ENCODE assay signal across 28 cellular contexts in the genomic region with DNA sequence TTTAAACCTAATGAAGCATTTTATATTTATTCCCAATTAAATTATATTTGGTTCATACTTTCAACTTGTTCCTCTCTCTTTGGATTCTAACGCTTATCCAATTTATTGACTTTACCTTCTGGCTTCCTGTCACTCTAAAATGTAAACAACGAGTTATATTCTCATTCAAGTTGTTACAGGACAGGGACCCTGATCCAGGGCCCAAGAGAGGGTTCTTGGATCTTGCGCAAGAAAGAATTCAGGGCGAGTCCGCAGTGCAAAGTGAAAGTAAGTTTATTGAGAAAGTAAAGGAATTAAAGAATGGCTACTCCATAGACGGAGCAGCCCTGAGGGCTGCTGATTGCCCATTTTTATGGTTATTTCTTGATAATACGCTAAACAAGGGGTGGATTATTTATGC.
"Had no signal": no experiment of that assay in that cellular context is flagged by ENCODE, and none has a peak within 500 bp of the region (broad histone marks: within the 10 kb centered on the region; RNA-seq: fewer than 3 reads in every experiment).

No MANE protein-coding gene starts in this region.

- H3K4me3 Mint-ChIP-seq: activated B cell treated with CpG ODN at 0.5 μM for 24 hours; activated CD8-positive, alpha-beta T cell treated with anti-CD3 and anti-CD28 coated beads for 36 hours; activated naive CD4-positive, alpha-beta T cell treated with anti-CD3 and anti-CD28 coated beads, Interleukin-2, amount 50 U/mL, for 24 hours; activated naive CD8-positive, alpha-beta T cell treated with anti-CD3 and anti-CD28 coated beads, Interleukin-2, amount 50 U/mL, for 24 hours; activated T-cell treated with anti-CD3 and anti-CD28 coated beads, Interleukin-2, amount 50 U/mL, for 4 hours; activated T-helper 17 cell treated with anti-CD3 and anti-CD28 coated beads, Interleukin-2, amount 50 U/mL, for 72 hours; dendritic cell treated with granulocyte-macrophage colony-stimulating factor and Interleukin-4, amounts not matched to agents 40 ng/mL and 50 ng/mL, for 4 days; nephron; stimulated activated memory B cell treated with anti-CD40 and anti-IgM and Interleukin-4, amounts not matched to agents 10 μg/mL and 1 μg/mL and 100 μg/mL, for 72 hours; stimulated activated naive CD8-positive, alpha-beta T cell treated with anti-CD3 and anti-CD28 coated beads, Interleukin-15, amount 100 ng/mL, for 72 hours; T-helper 1 cell treated with Interleukin-12 subunit alpha and Interleukin-12 subunit beta and Interleukin-4 antibody, amounts not matched to agents 30 μg/mL and 1 μg/mL, for 36 hours had no signal

- H3K9me3 ChIP-seq: esophagus muscularis mucosa, lower lobe of right lung, neutrophil had no signal

- ATAC-seq: activated CD8-positive, alpha-beta T cell treated with anti-CD3 and anti-CD28 coated beads for 36 hours; activated naive CD8-positive, alpha-beta T cell treated with anti-CD3 and anti-CD28 coated beads, Interleukin-2, amount 50 U/mL, for 24 hours; activated T-cell treated with anti-CD3 and anti-CD28 coated beads, Interleukin-2, amount 50 U/mL, for 4 hours; activated T-helper 17 cell treated with anti-CD3 and anti-CD28 coated beads, Interleukin-2, amount 50 U/mL, for 72 hours; left lung; lower lobe of right lung; sciatic nerve; stimulated activated memory B cell treated with anti-CD40 and anti-IgM and Interleukin-4, amounts not matched to agents 10 μg/mL and 1 μg/mL and 100 μg/mL, for 72 hours; stimulated activated naive CD8-positive, alpha-beta T cell treated with anti-CD3 and anti-CD28 coated beads, Interleukin-15, amount 100 ng/mL, for 72 hours had no signal

- H3K36me3 Mint-ChIP-seq: activated naive CD4-positive, alpha-beta T cell treated with anti-CD3 and anti-CD28 coated beads, Interleukin-2, amount 50 U/mL, for 24 hours; stimulated activated memory B cell treated with anti-CD40 and anti-IgM and Interleukin-4, amounts not matched to agents 10 μg/mL and 1 μg/mL and 100 μg/mL, for 72 hours had no signal

- H3K27ac Mint-ChIP-seq: activated B cell treated with CpG ODN at 0.5 μM for 24 hours; activated CD8-positive, alpha-beta T cell treated with anti-CD3 and anti-CD28 coated beads for 36 hours; activated naive CD4-positive, alpha-beta T cell treated with anti-CD3 and anti-CD28 coated beads, Interleukin-2, amount 50 U/mL, for 24 hours; activated naive CD8-positive, alpha-beta T cell treated with anti-CD3 and anti-CD28 coated beads, Interleukin-2, amount 50 U/mL, for 24 hours; activated T-helper 17 cell treated with anti-CD3 and anti-CD28 coated beads, Interleukin-2, amount 50 U/mL, for 72 hours; dendritic cell treated with granulocyte-macrophage colony-stimulating factor and Interleukin-4, amounts not matched to agents 40 ng/mL and 50 ng/mL, for 4 days; nephron; stimulated activated memory B cell treated with anti-CD40 and anti-IgM and Interleukin-4, amounts not matched to agents 10 μg/mL and 1 μg/mL and 100 μg/mL, for 72 hours; stimulated activated naive CD8-positive, alpha-beta T cell treated with anti-CD3 and anti-CD28 coated beads, Interleukin-15, amount 100 ng/mL, for 72 hours; T-helper 1 cell treated with Interleukin-12 subunit alpha and Interleukin-12 subunit beta and Interleukin-4 antibody, amounts not matched to agents 30 μg/mL and 1 μg/mL, for 36 hours had no signal

- H3K27me3 Mint-ChIP-seq: activated B cell treated with CpG ODN at 0.5 μM for 24 hours; activated CD8-positive, alpha-beta T cell treated with anti-CD3 and anti-CD28 coated beads for 36 hours; activated naive CD4-positive, alpha-beta T cell treated with anti-CD3 and anti-CD28 coated beads, Interleukin-2, amount 50 U/mL, for 24 hours; activated naive CD8-positive, alpha-beta T cell treated with anti-CD3 and anti-CD28 coated beads, Interleukin-2, amount 50 U/mL, for 24 hours; activated T-helper 17 cell treated with anti-CD3 and anti-CD28 coated beads, Interleukin-2, amount 50 U/mL, for 72 hours; dendritic cell treated with granulocyte-macrophage colony-stimulating factor and Interleukin-4, amounts not matched to agents 40 ng/mL and 50 ng/mL, for 4 days; stimulated activated memory B cell treated with anti-CD40 and anti-IgM and Interleukin-4, amounts not matched to agents 10 μg/mL and 1 μg/mL and 100 μg/mL, for 72 hours; stimulated activated naive CD8-positive, alpha-beta T cell treated with anti-CD3 and anti-CD28 coated beads, Interleukin-15, amount 100 ng/mL, for 72 hours had no signal

- H3K36me3 ChIP-seq: esophagus muscularis mucosa, left lung, lower lobe of right lung, neutrophil, tibial nerve had no signal

- H3K4me1 Mint-ChIP-seq: activated B cell treated with CpG ODN at 0.5 μM for 24 hours; activated naive CD4-positive, alpha-beta T cell treated with anti-CD3 and anti-CD28 coated beads, Interleukin-2, amount 50 U/mL, for 24 hours; activated naive CD8-positive, alpha-beta T cell treated with anti-CD3 and anti-CD28 coated beads, Interleukin-2, amount 50 U/mL, for 24 hours; activated T-helper 17 cell treated with anti-CD3 and anti-CD28 coated beads, Interleukin-2, amount 50 U/mL, for 72 hours; nephron; stimulated activated memory B cell treated with anti-CD40 and anti-IgM and Interleukin-4, amounts not matched to agents 10 μg/mL and 1 μg/mL and 100 μg/mL, for 72 hours; stimulated activated naive CD8-positive, alpha-beta T cell treated with anti-CD3 and anti-CD28 coated beads, Interleukin-15, amount 100 ng/mL, for 72 hours had no signal

- DNase-seq: activated B cell treated with CpG ODN at 0.5 μM for 24 hours; activated CD4-positive, alpha-beta T cell treated with anti-CD3 and anti-CD28 coated beads, Interleukin-2, amount 50 U/mL, for 1 hour; activated CD8-positive, alpha-beta T cell treated with anti-CD3 and anti-CD28 coated beads for 36 hours; activated gamma-delta T cell treated with Interleukin-2 at 50 U/mL for 16 hours; activated naive CD8-positive, alpha-beta T cell treated with anti-CD3 and anti-CD28 coated beads, Interleukin-2, amount 50 U/mL, for 24 hours; activated T-cell treated with anti-CD3 and anti-CD28 coated beads, Interleukin-2, amount 50 U/mL, for 4 hours; amygdala; central memory CD4-positive, alpha-beta T cell; foreskin melanocyte; left lung; lower lobe of right lung; mesendoderm; small intestine; stimulated activated CD4-positive, alpha-beta T cell treated with anti-CD3 and anti-CD28 coated beads, Interleukin-1b, Interleukin-23, amount 100 ng/mL, for 48 hours; stimulated activated CD4-positive, alpha-beta T cell treated with anti-CD3 and anti-CD28 coated beads, Interleukin-4, amount 100 ng/mL, for 4 hours; stimulated activated CD8-positive, alpha-beta memory T cell treated with anti-CD3 and anti-CD28 coated beads, Interleukin-4, amount 100 ng/mL, for 48 hours; stimulated activated naive CD8-positive, alpha-beta T cell treated with anti-CD3 and anti-CD28 coated beads, Interleukin-15, amount 100 ng/mL, for 72 hours; T1000 had no signal

- H3K27me3 ChIP-seq: esophagus muscularis mucosa, left lung, neutrophil, tibial nerve had no signal

- H3K4me1 ChIP-seq: esophagus muscularis mucosa, left lung, lower lobe of right lung, tibial nerve had no signal

- H3K4me3 ChIP-seq: esophagus muscularis mucosa, left lung, lower lobe of right lung, tibial nerve had no signal

- FAIRE-seq: small intestine had no signal

- H3K27ac ChIP-seq: esophagus muscularis mucosa, left lung, lower lobe of right lung, neutrophil, tibial nerve had no signal
